13 cellular contexts compared by ENCODE assay signal in genomic region chr7:102030696-102031095, GRCh38.
"Had no signal": no experiment of that assay in that cellular context is flagged by ENCODE, and none has a peak within 500 bp of the region (broad histone marks: within the 10 kb centered on the region; RNA-seq: fewer than 3 reads in every experiment).

No MANE protein-coding gene starts in this region.

- H3K4me1 Mint-ChIP-seq: nephron had no signal

- H3K4me1 ChIP-seq: ascending aorta, foreskin keratinocyte had no signal

- H3K27ac ChIP-seq: ascending aorta, foreskin keratinocyte, VCaP had no signal

- H3K4me3 Mint-ChIP-seq: activated CD8-positive, alpha-beta T cell treated with anti-CD3 and anti-CD28 coated beads, Interleukin-2, amount 10 ng/mL, durations not matched to agents 7 days and 5 days; activated naive CD8-positive, alpha-beta T cell treated with anti-CD3 and anti-CD28 coated beads, Interleukin-2, amount 50 U/mL, for 24 hours; nephron had no signal

- H3K9me3 Mint-ChIP-seq: activated naive CD8-positive, alpha-beta T cell treated with anti-CD3 and anti-CD28 coated beads, Interleukin-2, amount 50 U/mL, for 24 hours; nephron had no signal

- DNase-seq: activated CD4-positive, alpha-beta T cell treated with anti-CD3 and anti-CD28 coated beads for 4 hours; activated CD8-positive, alpha-beta memory T cell treated with anti-CD3 and anti-CD28 coated beads, Interleukin-2, amount 50 U/mL, for 48 hours; activated CD8-positive, alpha-beta T cell treated with anti-CD3 and anti-CD28 coated beads, Interleukin-2, amount 10 ng/mL, durations not matched to agents 7 days and 5 days; activated naive CD4-positive, alpha-beta T cell treated with Interleukin-2 at 50 U/mL for 16 hours; activated naive CD8-positive, alpha-beta T cell treated with anti-CD3 and anti-CD28 coated beads, Interleukin-2, amount 50 U/mL, for 24 hours; foreskin keratinocyte; stimulated activated CD4-positive, alpha-beta T cell treated with anti-CD3 and anti-CD28 coated beads, Interleukin-2, amount 100 ng/mL, for 48 hours; stimulated activated naive CD4-positive, alpha-beta T cell treated with Interleukin-2 at 50 U/mL for 16 hours; T-helper 9 cell had no signal

- H3K27me3 Mint-ChIP-seq: activated naive CD8-positive, alpha-beta T cell treated with anti-CD3 and anti-CD28 coated beads, Interleukin-2, amount 50 U/mL, for 24 hours had no signal

- H3K27me3 ChIP-seq: ascending aorta, foreskin keratinocyte had no signal

- H3K27ac Mint-ChIP-seq: activated CD8-positive, alpha-beta T cell treated with anti-CD3 and anti-CD28 coated beads, Interleukin-2, amount 10 ng/mL, durations not matched to agents 7 days and 5 days; activated naive CD8-positive, alpha-beta T cell treated with anti-CD3 and anti-CD28 coated beads, Interleukin-2, amount 50 U/mL, for 24 hours; nephron had no signal

- ATAC-seq: activated CD8-positive, alpha-beta T cell treated with anti-CD3 and anti-CD28 coated beads, Interleukin-2, amount 10 ng/mL, durations not matched to agents 7 days and 5 days; activated naive CD8-positive, alpha-beta T cell treated with anti-CD3 and anti-CD28 coated beads, Interleukin-2, amount 50 U/mL, for 24 hours; foreskin keratinocyte had no signal

- H3K4me3 ChIP-seq: ascending aorta had no signal

- H3K9me3 ChIP-seq: ascending aorta had no signal

- FAIRE-seq: bronchial epithelial cell had no signal
